ENCODE assay signal across 21 cellular contexts in genomic region chr1:175750366-175751111, GRCh38. TPM values are rescaled to one million over a fixed set of nuclear protein-coding genes. Genes with fewer than 3 reads are reported as not detected.
"Had no signal": no experiment of that assay in that cellular context is flagged by ENCODE, and none has a peak within 500 bp of the region (broad histone marks: within the 10 kb centered on the region; RNA-seq: fewer than 3 reads in every experiment).

No MANE protein-coding gene starts in this region.

- H3K36me3 ChIP-seq: neutrophil, sigmoid colon, thyroid gland, upper lobe of right lung had no signal

- H2AFZ ChIP-seq: parathyroid adenoma had no signal

- H3K9me3 ChIP-seq: neutrophil, sigmoid colon, thyroid gland, upper lobe of right lung had no signal

- H3K9ac ChIP-seq: parathyroid adenoma had no signal

- ATAC-seq: foreskin keratinocyte; stimulated activated naive CD8-positive, alpha-beta T cell treated with anti-CD3 and anti-CD28 coated beads, Interleukin-15, Interleukin-2, amounts not matched to agents 100 U/mL and 50 U/mL, for 24 hours; T-cell; upper lobe of right lung had no signal

- H3K27ac ChIP-seq: foreskin keratinocyte, neutrophil, parathyroid adenoma, sigmoid colon, thyroid gland, upper lobe of right lung had no signal

- H3K4me3 ChIP-seq: sigmoid colon, thyroid gland, upper lobe of right lung had no signal

- H3K79me2 ChIP-seq: parathyroid adenoma had no signal

- H3K27me3 ChIP-seq: foreskin keratinocyte, neutrophil, thyroid gland, upper lobe of right lung had no signal

- DNase-seq: activated B cell treated with CpG ODN at 0.5 μM for 24 hours; activated CD4-positive, alpha-beta T cell treated with anti-CD3 and anti-CD28 coated beads for 4 hours; activated CD4-positive, alpha-beta T cell treated with anti-CD3 and anti-CD28 coated beads, Interleukin-2, amount 50 U/mL, for 48 hours; activated CD8-positive, alpha-beta memory T cell treated with anti-CD3 and anti-CD28 coated beads, Interleukin-2, amount 50 U/mL, for 48 hours; activated naive CD4-positive, alpha-beta T cell treated with Interleukin-2 at 50 U/mL for 16 hours; activated naive CD8-positive, alpha-beta T cell treated with anti-CD3 and anti-CD28 coated beads for 36 hours; activated T-cell treated with anti-CD3 and anti-CD28 coated beads, Interleukin-2, amount 50 U/mL, for 48 hours; effector CD8-positive, alpha-beta T cell; erythroblast; foreskin keratinocyte; sigmoid colon; stimulated activated CD4-positive, alpha-beta T cell treated with anti-CD3 and anti-CD28 coated beads, Interleukin-2, amount 100 ng/mL, for 48 hours; stimulated activated naive CD8-positive, alpha-beta T cell treated with anti-CD3 and anti-CD28 coated beads, Interleukin-15, Interleukin-2, amounts not matched to agents 100 U/mL and 50 U/mL, for 24 hours; T-cell; thyroid gland; upper lobe of right lung had no signal

- H3K4me1 ChIP-seq: foreskin keratinocyte, parathyroid adenoma, sigmoid colon, thyroid gland, upper lobe of right lung had no signal

RNA-seq across cellular contexts. Expression of gene TNR, which starts 7.1 kb away (rescaled TPM):
- total RNA-seq: activated CD8-positive, alpha-beta memory T cell treated with anti-CD3 and anti-CD28 coated beads for 36 hours; activated naive CD8-positive, alpha-beta T cell treated with anti-CD3 and anti-CD28 coated beads for 36 hours; fibroblast of lung; foreskin keratinocyte; myocyte; T-cell had no signal
- polyA plus RNA-seq: fibroblast of lung, foreskin keratinocyte had no signal
